8 cellular contexts compared by ENCODE assay signal in genomic region chr4:18689308-18689915, GRCh38.
DNase-seq lines count a peak whose midpoint lies in the region; TF ChIP-seq lines count a peak whose summit lies in the region.

No MANE protein-coding gene starts in this region.

- H3K36me3 Mint-ChIP-seq in HFFc6 (ENCODE audit: low read depth): no peaks in the 10 kb centered on the region

- no peaks in the 10 kb centered on the region for H3K79me2 ChIP-seq in fibroblast of lung (ENCODE audit: control insufficient read depth, insufficient read depth, low read length)
- no peaks in the 10 kb centered on the region for H3K79me2 ChIP-seq in neural cell (replicated peaks; ENCODE audit: insufficient read depth, low read length)

- H4K20me1 ChIP-seq in fibroblast of lung (ENCODE audit: control insufficient read depth, extremely low read depth, insufficient read depth, low read length): no peaks in the 10 kb centered on the region
- H4K20me1 ChIP-seq in neural cell (ENCODE audit: insufficient read depth): no peaks in the 10 kb centered on the region

- peaks cover 54% of the 10 kb centered on the region for H3K4me1 Mint-ChIP-seq in HFFc6 (ENCODE audit: low read depth)

- no peak for TF ChIP-seq EP300 in neural cell (conservative IDR thresholded peaks at IDR 0.05; ENCODE audit: poor library complexity, severe bottlenecking)

- H3K9me3 Mint-ChIP-seq in HFFc6: no peaks in the 10 kb centered on the region

- no peak overlapping the region for H2AFZ ChIP-seq in fibroblast of lung (ENCODE audit: low read length)
- no peak overlapping the region for H2AFZ ChIP-seq in neural cell (ENCODE audit: low read depth, low read length)

- H3K36me3 ChIP-seq in fibroblast of lung (ENCODE audit: control insufficient read depth, insufficient read depth, low read length) (no peaks in the 10 kb centered on the region), neural cell (ENCODE audit: insufficient read depth, low read length) (no peaks in the 10 kb centered on the region)

- H3K9me3 ChIP-seq in fibroblast of lung (ENCODE audit: control insufficient read depth, insufficient read depth, low read depth, low read length) (no peaks in the 10 kb centered on the region), neural cell (ENCODE audit: low read length) (no peaks in the 10 kb centered on the region)

- H3K9ac ChIP-seq in fibroblast of lung (ENCODE audit: insufficient read depth, low read length) (no peak overlapping the region), neural cell (ENCODE audit: low read length) (no peak overlapping the region)

- H3K27ac Mint-ChIP-seq in HFFc6: no peak overlapping the region

- H3K4me2 ChIP-seq in fibroblast of lung (ENCODE audit: extremely low read depth, insufficient read depth, low read length): no peak overlapping the region
- H3K4me2 ChIP-seq in neural cell (ENCODE audit: low read length): no peak overlapping the region

- H3K4me3 ChIP-seq in fibroblast of lung (replicated peaks in 1 of 4; ENCODE audit: control extremely low read depth in 1 of 4, insufficient read depth in 1 of 4, low read depth in 3 of 4, low read length in 4 of 4): no peak overlapping the region
- H3K4me3 ChIP-seq in neural cell (ENCODE audit: low read length): no peak overlapping the region

- no peak overlapping the region for H3K27ac ChIP-seq in fibroblast of lung (ENCODE audit: insufficient read depth, low read length)
- H3K27ac ChIP-seq in neural cell (ENCODE audit: low read length): no peak overlapping the region

- no peaks in the 10 kb centered on the region; the same call in 1 of the 2 replicates for H3K27me3 Mint-ChIP-seq in HFFc6 (ENCODE audit: insufficient read depth)

- TF ChIP-seq CTCF in HFFc6 (IDR thresholded peaks at IDR 0.05) (peak; percentile 97), fibroblast of lung (conservative IDR thresholded peaks at IDR 0.05 in 1 of 2, IDR thresholded peaks at IDR 0.05 in 1 of 2; ENCODE audit: low read depth in 1 of 2, low read length in 2 of 2) (peak; percentile 88 to 89), neural cell (IDR thresholded peaks at IDR 0.05; ENCODE audit: poor library complexity, severe bottlenecking) (peak; percentile 93)

- H3K4me1 ChIP-seq in fibroblast of lung (ENCODE audit: control insufficient read depth, extremely low read depth, insufficient read depth, low read length): no peaks in the 10 kb centered on the region

- H3K4me3 Mint-ChIP-seq in HFFc6: no peak overlapping the region

- H3K27me3 ChIP-seq in fibroblast of lung (ENCODE audit: control insufficient read depth, insufficient read depth, low read length) (no peaks in the 10 kb centered on the region), neural cell (ENCODE audit: insufficient read depth, low read depth, low read length) (no peaks in the 10 kb centered on the region)

- H3F3A ChIP-seq in neural cell (ENCODE audit: insufficient read depth, low read length, poor library complexity, severe bottlenecking): no peaks in the 10 kb centered on the region

- DNase-seq in activated CD4-positive, alpha-beta T cell treated with anti-CD3 and anti-CD28 coated beads for 24 hours (ENCODE audit: low read depth in 2 of 2): peak; percentile 9 to 18
- no peak for DNase-seq in activated CD4-positive, alpha-beta T cell treated with anti-CD3 and anti-CD28 coated beads for 1 hour
- DNase-seq in HFFc6: peak; percentile 62
- peak; percentile 73 for DNase-seq in NCI-H1694 (lab: John Stamatoyannopoulos, UW)
- DNase-seq in activated CD4-positive, alpha-beta T cell treated with anti-CD3 and anti-CD28 coated beads, Interleukin-2, amount 50 U/mL, for 4 hours: peak; percentile 1 to 6
- DNase-seq in fibroblast of lung (ENCODE audit: low read depth in 2 of 2): peak; percentile 40 to 78
- no peak for DNase-seq in HuH-7.5 (ENCODE audit: low spot score)

- TF ChIP-seq RAD21 in neural cell (conservative IDR thresholded peaks at IDR 0.05): peak; percentile 98

- H3K9me2 ChIP-seq in neural cell (ENCODE audit: insufficient read depth, low read length): no peaks in the 10 kb centered on the region

TF ChIP-seq in neural cell, 6 proteins besides CTCF, POLR2A, EP300 and RAD21:
- TF ChIP-seq SMC3 (conservative IDR thresholded peaks at IDR 0.05; ENCODE audit: poor library complexity) (peak; percentile 94), POLR2AphosphoS5 (IDR thresholded peaks at IDR 0.05) (no peak)

Comparison
In these comparisons a context has a peak if more than half of its experiments do, and no peak if none do; other contexts are left out.
1. DNase-seq: peak in activated CD4-positive, alpha-beta T cell treated with anti-CD3 and anti-CD28 coated beads for 24 hours (2 of 2), HFFc6 (single experiment), NCI-H1694 (single experiment), activated CD4-positive, alpha-beta T cell treated with anti-CD3 and anti-CD28 coated beads, Interleukin-2, amount 50 U/mL, for 4 hours (2 of 2) and fibroblast of lung (2 of 2); none in activated CD4-positive, alpha-beta T cell treated with anti-CD3 and anti-CD28 coated beads for 1 hour (single experiment) and HuH-7.5 (single experiment).
2. Peak in every context shown above with its lines, with median percentiles within 50 percentile points of each other: CTCF ChIP-seq.